Comparison of ENCODE assay signal across 8 cellular contexts in genomic region chr14:21072102-21072501, GRCh38. TPM values are rescaled to one million over a fixed set of nuclear protein-coding genes. Genes with fewer than 3 reads are reported as not detected.
DNase-seq lines count a peak whose midpoint lies in the region; ATAC-seq and TF ChIP-seq lines count a peak whose summit lies in the region.

No MANE protein-coding gene starts in this region.

- peaks cover 0 to 23% (median 0%) of the 10 kb centered on the region in 45 donors for H3K27me3 ChIP-seq in dorsolateral prefrontal cortex
- H3K27me3 ChIP-seq in mucosa of rectum (ENCODE audit: control insufficient read depth in 2 of 2, insufficient read depth in 2 of 2, low read length in 2 of 2), result no peaks in the 10 kb centered on the region

- H3K4me3 ChIP-seq in dorsolateral prefrontal cortex (peak overlapping the region in 55 of 59 donors; percentile 56 to 85 (median 73)), mucosa of rectum (ENCODE audit: low read length in 2 of 2) (peak overlapping the region; percentile 86 to 87)

- peak; percentile 65 for DNase-seq in EL
- DNase-seq in OCI-M1 (lab: John Stamatoyannopoulos, UW), result peak; percentile 84
- no peak for DNase-seq in dorsolateral prefrontal cortex
- DNase-seq in NCI-H1092 (lab: John Stamatoyannopoulos, UW), result no peak
- no peak for DNase-seq in RPMI8226

- H3K36me3 ChIP-seq in mucosa of rectum (ENCODE audit: control insufficient read depth in 2 of 2, insufficient read depth in 2 of 2, low read length in 2 of 2), result peaks cover 22 to 34% of the 10 kb centered on the region in 2 donors

- no peaks in the 10 kb centered on the region for H3K9me3 ChIP-seq in mucosa of rectum (ENCODE audit: control insufficient read depth in 2 of 2, low read length in 2 of 2)

- H3K27ac ChIP-seq in dorsolateral prefrontal cortex, result peak overlapping the region in 53 of 59 donors; percentile 18 to 98 (median 95)
- peak overlapping the region; percentile 83 to 93 for H3K27ac ChIP-seq in mucosa of rectum (ENCODE audit: low read depth in 2 of 2, low read length in 2 of 2)

- TF ChIP-seq CTCF in dorsolateral prefrontal cortex (IDR thresholded peaks at IDR 0.05 in 54 of 56, conservative IDR thresholded peaks at IDR 0.05 in 2 of 56; ENCODE audit: low read depth in 1 of 56, partially characterized antibody in 56 of 56), result no peak

- H3K9ac ChIP-seq in mucosa of rectum (ENCODE audit: low read depth in 1 of 2, low read length in 2 of 2), result peak overlapping the region; percentile 9 to 83

- intact Hi-C loops in dorsolateral prefrontal cortex (cut with DNase I), result loop anchor here in 1 of 2 donors (5.0 kb wide), 1 partner anchor 50 kb away; no protein-coding TSS in a partner anchor

- ATAC-seq in HG02571 (IDR thresholded peaks at IDR 0.05; ENCODE audit: unreplicated experiment) (no peak), GM21423 (IDR thresholded peaks at IDR 0.05; ENCODE audit: unreplicated experiment) (no peak)

- peaks cover 33% of the 10 kb centered on the region in 2 donors for H3K4me1 ChIP-seq in mucosa of rectum (ENCODE audit: control insufficient read depth in 2 of 2, insufficient read depth in 2 of 2, low read length in 2 of 2)

RNA-seq across cellular contexts. Expression of gene ARHGEF40, which starts 2.0 kb away (rescaled TPM):
- 10 to 100 TPM; 14.5 to 65.9 (median 29.4) TPM for total RNA-seq in dorsolateral prefrontal cortex

RNA-seq across cellular contexts. Expression of gene RNASE8, which starts 14.5 kb away (rescaled TPM):
- total RNA-seq in dorsolateral prefrontal cortex, result not detected

RNA-seq across cellular contexts. Expression of gene ZNF219, which starts 26.4 kb away (rescaled TPM):
- 10 to 100 TPM; 12.5 to 59.8 (median 25.2) TPM for total RNA-seq in dorsolateral prefrontal cortex

RNA-seq across cellular contexts. Expression of gene TMEM253, which starts 28.8 kb away (rescaled TPM):
- 1 to 10 TPM in 14 of 120 experiments, under 1 TPM in 40, not detected in 66; 0.30 to 5.4 (median 0.64) TPM for total RNA-seq in dorsolateral prefrontal cortex

RNA-seq across cellular contexts. Expression of gene RNASE7, which starts 29.9 kb away (rescaled TPM):
- total RNA-seq in dorsolateral prefrontal cortex, result under 1 TPM in 2 of 120 experiments, not detected in 118; 0.53 to 0.96 TPM

Comparison
In these comparisons a context has a peak if more than half of its experiments do, and no peak if none do; other contexts are left out.
1. DNase-seq: peak in EL (single experiment) and OCI-M1 (single experiment); none in dorsolateral prefrontal cortex (0 of 10), NCI-H1092 (single experiment) and RPMI8226 (single experiment).